1 cellular context compared by ENCODE assay signal in the genomic region with DNA sequence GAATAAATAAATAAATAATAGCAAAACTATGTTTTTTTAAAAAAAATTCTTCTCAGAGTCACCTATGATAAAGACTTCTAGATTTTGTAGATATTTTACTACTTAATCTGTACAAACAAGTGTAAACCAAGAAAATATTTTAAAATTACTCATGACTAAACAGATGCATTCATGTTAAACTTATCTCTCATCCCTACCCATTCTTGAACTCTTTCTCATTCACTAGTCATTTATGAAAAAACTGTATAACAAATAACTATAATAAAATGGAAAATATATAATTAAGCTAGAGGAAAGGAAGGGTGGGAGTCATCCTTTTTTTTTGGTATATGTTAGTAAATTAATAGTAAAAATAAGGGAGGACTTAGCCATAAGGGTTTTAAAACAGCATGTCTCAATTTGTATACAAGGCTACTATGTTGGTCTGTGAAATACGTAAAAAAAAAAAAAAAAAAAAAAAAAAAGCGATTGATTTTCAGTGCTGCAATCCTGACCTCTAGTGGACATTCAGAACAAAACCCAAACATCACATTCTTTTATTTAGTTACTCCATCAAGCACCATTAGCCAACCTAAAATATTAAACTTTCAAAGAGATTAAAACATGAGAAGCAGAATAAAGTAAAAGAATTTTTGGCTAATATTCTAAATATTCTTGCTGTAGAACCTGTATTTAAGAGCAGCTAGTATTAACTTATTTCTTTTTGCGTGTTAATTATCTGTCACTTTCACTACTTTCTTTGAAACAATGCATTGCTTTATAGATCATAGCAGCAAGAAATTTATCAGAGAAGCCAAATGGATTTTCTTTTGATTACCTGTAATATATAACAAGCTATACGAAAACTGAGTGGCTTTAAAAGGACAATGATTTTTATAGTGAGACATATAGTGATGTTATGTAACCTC.
TF ChIP-seq lines count a peak whose summit lies in the region.

No MANE protein-coding gene starts in this region.

TF ChIP-seq in WTC11, 78 proteins besides CTCF, POLR2A, EP300 and RAD21 (continued from another document):
- TF ChIP-seq, protein P1, sequence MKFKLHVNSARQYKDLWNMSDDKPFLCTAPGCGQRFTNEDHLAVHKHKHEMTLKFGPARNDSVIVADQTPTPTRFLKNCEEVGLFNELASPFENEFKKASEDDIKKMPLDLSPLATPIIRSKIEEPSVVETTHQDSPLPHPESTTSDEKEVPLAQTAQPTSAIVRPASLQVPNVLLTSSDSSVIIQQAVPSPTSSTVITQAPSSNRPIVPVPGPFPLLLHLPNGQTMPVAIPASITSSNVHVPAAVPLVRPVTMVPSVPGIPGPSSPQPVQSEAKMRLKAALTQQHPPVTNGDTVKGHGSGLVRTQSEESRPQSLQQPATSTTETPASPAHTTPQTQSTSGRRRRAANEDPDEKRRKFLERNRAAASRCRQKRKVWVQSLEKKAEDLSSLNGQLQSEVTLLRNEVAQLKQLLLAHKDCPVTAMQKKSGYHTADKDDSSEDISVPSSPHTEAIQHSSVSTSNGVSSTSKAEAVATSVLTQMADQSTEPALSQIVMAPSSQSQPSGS (CRISPR knock-in tag; IDR thresholded peaks at IDR 0.05; ENCODE audit: borderline replicate concordance, low read depth), result no peak
